ENCODE assay signal across 9 cellular contexts in genomic region chr10:80684217-80684616, GRCh38.
DNase-seq lines count a peak whose midpoint lies in the region; ATAC-seq and TF ChIP-seq lines count a peak whose summit lies in the region.
"Had no signal": no experiment of that assay in that cellular context is flagged by ENCODE, and none has a peak within 500 bp of the region (broad histone marks: within the 10 kb centered on the region; RNA-seq: fewer than 3 reads in every experiment).

No MANE protein-coding gene starts in this region.

- no peaks in the 10 kb centered on the region for H3K4me1 ChIP-seq in left lung
- H3K4me1 ChIP-seq: lower lobe of right lung had no signal

- H3K9me3 ChIP-seq in left lung, result no peaks in the 10 kb centered on the region
- H3K9me3 ChIP-seq: lower lobe of right lung had no signal

- H3K36me3 ChIP-seq in left lung, result no peaks in the 10 kb centered on the region
- H3K36me3 ChIP-seq: lower lobe of right lung had no signal

- no peak overlapping the region for H3K27ac ChIP-seq in left lung
- H3K27ac ChIP-seq: lower lobe of right lung had no signal

- no peaks in the 10 kb centered on the region for H3K27me3 ChIP-seq in left lung

- peak; percentile 46 for DNase-seq in CMK (ENCODE audit: low read depth)
- DNase-seq in dermis blood vessel endothelial cell, result peak; percentile 59
- no peak for DNase-seq in stimulated activated CD4-positive, alpha-beta T cell treated with anti-CD3 and anti-CD28 coated beads, Interleukin-1b, Interleukin-23, amount 100 ng/mL, for 48 hours
- DNase-seq in left lung, result no peak
- DNase-seq in NCI-H1105 treated with DMSO at 0.1 percent for 48 hours (lab: John Stamatoyannopoulos, UW), result no peak
- DNase-seq: lower lobe of right lung had no signal

- no peak overlapping the region for H3K4me3 ChIP-seq in left lung
- H3K4me3 ChIP-seq: lower lobe of right lung had no signal

- ATAC-seq in GM19467 (IDR thresholded peaks at IDR 0.05; ENCODE audit: unreplicated experiment) (peak; percentile 74), HG03521 (IDR thresholded peaks at IDR 0.05; ENCODE audit: unreplicated experiment) (no peak), left lung (no peak)

- TF ChIP-seq CTCF in left lung (IDR thresholded peaks at IDR 0.05), result no peak

- TF ChIP-seq EP300 in Ishikawa (IDR thresholded peaks at IDR 0.05; ENCODE audit: borderline replicate concordance), result no peak

- TF ChIP-seq RAD21 in Ishikawa (IDR thresholded peaks at IDR 0.05; ENCODE audit: low read depth), result no peak

- intact Hi-C loops in left lung (cut with DNase I), result no loop called here

TF ChIP-seq in Ishikawa, 13 proteins besides CTCF, POLR2A, EP300 and RAD21:
- TF ChIP-seq FOXM1 (IDR thresholded peaks at IDR 0.05; ENCODE audit: borderline replicate concordance, low read depth) (no peak), USF1 (IDR thresholded peaks at IDR 0.05) (peak; percentile 94), YY1 (IDR thresholded peaks at IDR 0.05; ENCODE audit: low read depth) (peak; percentile 76)
TF ChIP-seq in Ishikawa: peak in this region for 2.

Comparison
In these comparisons a context has a peak if more than half of its experiments do, and no peak if none do; other contexts are left out.
1. DNase-seq: peak in CMK (single experiment) and dermis blood vessel endothelial cell (single experiment); none in stimulated activated CD4-positive, alpha-beta T cell treated with anti-CD3 and anti-CD28 coated beads, Interleukin-1b, Interleukin-23, amount 100 ng/mL, for 48 hours (single experiment), left lung (0 of 2) and NCI-H1105 treated with DMSO at 0.1 percent for 48 hours (single experiment).